17 cellular contexts compared by ENCODE assay signal in genomic region chr4:75831856-75832405, GRCh38.
A peak's percentile ranks its signal among the peaks of the same experiment; 100 is the strongest.
DNase-seq lines count a peak whose midpoint lies in the region; ATAC-seq and TF ChIP-seq lines count a peak whose summit lies in the region.
"Had no signal": no experiment of that assay in that cellular context is flagged by ENCODE, and none has a peak within 500 bp of the region (broad histone marks: within the 10 kb centered on the region; RNA-seq: fewer than 3 reads in every experiment).

No MANE protein-coding gene starts in this region.

- H3K27ac ChIP-seq in KMS-11: no peak overlapping the region
- H3K27ac ChIP-seq in mesendoderm (ENCODE audit: low read depth, low read length): no peak overlapping the region
- H3K27ac ChIP-seq: ascending aorta, BLaER1, SJSA1 had no signal

- H4K20me1 ChIP-seq in KMS-11 (ENCODE audit: insufficient read depth): no peaks in the 10 kb centered on the region
- H4K20me1 ChIP-seq: BLaER1 had no signal

- peaks cover 19% of the 10 kb centered on the region for H3K4me1 ChIP-seq in KMS-11 (ENCODE audit: low read depth, poor library complexity, severe bottlenecking)
- H3K4me1 ChIP-seq in mesendoderm (ENCODE audit: control insufficient read depth, low read depth, low read length): no peaks in the 10 kb centered on the region
- H3K4me1 ChIP-seq: ascending aorta, SJSA1 had no signal

- H3K27ac Mint-ChIP-seq in dendritic cell treated with granulocyte-macrophage colony-stimulating factor and Interleukin-4, amounts not matched to agents 40 ng/mL and 50 ng/mL, for 4 days: peak overlapping the region; percentile 60
- H3K27ac Mint-ChIP-seq in naive thymus-derived CD8-positive, alpha-beta T cell: no peak overlapping the region
- H3K27ac Mint-ChIP-seq: activated T-cell treated with anti-CD3 and anti-CD28 coated beads, Interleukin-2, amount 50 U/mL, for 72 hours; stimulated activated naive B cell treated with anti-CD40 and anti-IgM and Interleukin-4, amounts not matched to agents 10 μg/mL and 1 μg/mL and 100 μg/mL, for 72 hours had no signal

- H3K36me3 Mint-ChIP-seq in dendritic cell treated with granulocyte-macrophage colony-stimulating factor and Interleukin-4, amounts not matched to agents 40 ng/mL and 50 ng/mL, for 4 days (ENCODE audit: low read depth): no peaks in the 10 kb centered on the region
- no peaks in the 10 kb centered on the region for H3K36me3 Mint-ChIP-seq in naive thymus-derived CD8-positive, alpha-beta T cell
- H3K36me3 Mint-ChIP-seq: stimulated activated naive B cell treated with anti-CD40 and anti-IgM and Interleukin-4, amounts not matched to agents 10 μg/mL and 1 μg/mL and 100 μg/mL, for 72 hours had no signal

- H2AFZ ChIP-seq in KMS-11 (ENCODE audit: low read depth): no peak overlapping the region

- H3K9ac ChIP-seq in KMS-11: no peak overlapping the region
- H3K9ac ChIP-seq in mesendoderm (ENCODE audit: low read length): no peak overlapping the region
- H3K9ac ChIP-seq: BLaER1 had no signal

- peak; percentile 48 for DNase-seq in CD1c-positive myeloid dendritic cell (ENCODE audit: extremely low spot score)
- DNase-seq in NCI-H748 treated with DMSO at 0.1 percent for 48 hours (lab: John Stamatoyannopoulos, UW): peak; percentile 38
- DNase-seq in naive thymus-derived CD8-positive, alpha-beta T cell: no peak
- DNase-seq in mesendoderm: no peak
- DNase-seq in LoVo (ENCODE audit: low spot score): no peak
- DNase-seq in activated T-cell treated with anti-CD3 and anti-CD28 coated beads, Interleukin-2, amount 50 U/mL, for 48 hours: no peak
- DNase-seq: activated T-cell treated with anti-CD3 and anti-CD28 coated beads, Interleukin-2, amount 50 U/mL, for 72 hours; IMR-90; NCI-H345; stimulated activated CD4-positive, alpha-beta T cell treated with anti-CD3 and anti-CD28 coated beads, Interleukin-4, amount 100 ng/mL, for 1 hour; stimulated activated naive B cell treated with anti-CD40 and anti-IgM and Interleukin-4, amounts not matched to agents 10 μg/mL and 1 μg/mL and 100 μg/mL, for 72 hours had no signal

- H2BK120ac ChIP-seq in mesendoderm (ENCODE audit: low read depth, low read length): no peak overlapping the region

- no peak overlapping the region for H4K8ac ChIP-seq in mesendoderm (ENCODE audit: low read depth, low read length)

- no peak overlapping the region for H3K18ac ChIP-seq in mesendoderm (ENCODE audit: low read length)

- H3K79me2 ChIP-seq in KMS-11 (ENCODE audit: insufficient read depth, low read depth) (no peaks in the 10 kb centered on the region), mesendoderm (ENCODE audit: control insufficient read depth, insufficient read depth, low read length) (no peaks in the 10 kb centered on the region)

- H3K4ac ChIP-seq in mesendoderm (ENCODE audit: low read depth, low read length): no peak overlapping the region

- no peak overlapping the region for H3K4me3 ChIP-seq in KMS-11 (IDR thresholded peaks at IDR 0.05; ENCODE audit: insufficient read depth, low read depth, low read length)
- H3K4me3 ChIP-seq in mesendoderm (ENCODE audit: low read length): no peak overlapping the region
- H3K4me3 ChIP-seq: ascending aorta, BLaER1, mucosa of descending colon, SJSA1 had no signal

- peak overlapping the region; percentile 6; the same call in 1 of the 2 replicates for H3K4me2 ChIP-seq in KMS-11
- H3K4me2 ChIP-seq in mesendoderm (ENCODE audit: low read length): no peak overlapping the region
- H3K4me2 ChIP-seq: BLaER1 had no signal

- no peak overlapping the region for H4K5ac ChIP-seq in mesendoderm (ENCODE audit: low read length)

- H3K36me3 ChIP-seq in KMS-11 (ENCODE audit: insufficient read depth) (no peaks in the 10 kb centered on the region), mesendoderm (ENCODE audit: control insufficient read depth, insufficient read depth, low read length) (no peaks in the 10 kb centered on the region)
- H3K36me3 ChIP-seq: ascending aorta, BLaER1, SJSA1 had no signal

- H2BK5ac ChIP-seq in mesendoderm (ENCODE audit: low read length): no peak overlapping the region

- no peak for TF ChIP-seq CTCF in KMS-11 (conservative IDR thresholded peaks at IDR 0.05; ENCODE audit: low read depth, low read length)

- intact Hi-C loops in dendritic cell treated with granulocyte-macrophage colony-stimulating factor and Interleukin-4, amounts not matched to agents 40 ng/mL and 50 ng/mL, for 4 days (cut with micrococcal nuclease): no loop called here

- POLR2A ChIA-PET in naive thymus-derived CD8-positive, alpha-beta T cell (lab: Charles Lee): no interaction called here

- ATAC-seq in naive thymus-derived CD8-positive, alpha-beta T cell: no peak
- ATAC-seq: activated T-cell treated with anti-CD3 and anti-CD28 coated beads, Interleukin-2, amount 50 U/mL, for 72 hours; mucosa of descending colon; stimulated activated naive B cell treated with anti-CD40 and anti-IgM and Interleukin-4, amounts not matched to agents 10 μg/mL and 1 μg/mL and 100 μg/mL, for 72 hours had no signal

- no peak overlapping the region for H3K4me3 Mint-ChIP-seq in dendritic cell treated with granulocyte-macrophage colony-stimulating factor and Interleukin-4, amounts not matched to agents 40 ng/mL and 50 ng/mL, for 4 days
- H3K4me3 Mint-ChIP-seq in naive thymus-derived CD8-positive, alpha-beta T cell: no peak overlapping the region
- H3K4me3 Mint-ChIP-seq: activated T-cell treated with anti-CD3 and anti-CD28 coated beads, Interleukin-2, amount 50 U/mL, for 72 hours; stimulated activated naive B cell treated with anti-CD40 and anti-IgM and Interleukin-4, amounts not matched to agents 10 μg/mL and 1 μg/mL and 100 μg/mL, for 72 hours had no signal

- H3K79me1 ChIP-seq in mesendoderm (ENCODE audit: low read length): no peaks in the 10 kb centered on the region

- H3K56ac ChIP-seq in mesendoderm (ENCODE audit: low read length): no peak overlapping the region

- H3K23ac ChIP-seq in mesendoderm (ENCODE audit: low read length): no peak overlapping the region

- no peaks in the 10 kb centered on the region for H3K27me3 Mint-ChIP-seq in dendritic cell treated with granulocyte-macrophage colony-stimulating factor and Interleukin-4, amounts not matched to agents 40 ng/mL and 50 ng/mL, for 4 days
- H3K27me3 Mint-ChIP-seq in naive thymus-derived CD8-positive, alpha-beta T cell: peaks cover 0 to 4% (median 0%) of the 10 kb centered on the region in 5 donors

- WGBS in mesendoderm (ENCODE audit: extremely low coverage, insufficient coverage, low lambda C conversion rate): no CpG with 5 or more reads among the region's 2 CpGs

- no peak overlapping the region for H2AK5ac ChIP-seq in mesendoderm (ENCODE audit: low read length)

- H3K4me1 Mint-ChIP-seq in dendritic cell treated with granulocyte-macrophage colony-stimulating factor and Interleukin-4, amounts not matched to agents 40 ng/mL and 50 ng/mL, for 4 days (ENCODE audit: low read depth): peaks cover 12% of the 10 kb centered on the region
- peaks cover 0 to 2% (median 0%) of the 10 kb centered on the region in 4 donors for H3K4me1 Mint-ChIP-seq in naive thymus-derived CD8-positive, alpha-beta T cell

- peaks cover 10% of the 10 kb centered on the region for H3K9me3 Mint-ChIP-seq in dendritic cell treated with granulocyte-macrophage colony-stimulating factor and Interleukin-4, amounts not matched to agents 40 ng/mL and 50 ng/mL, for 4 days
- peaks cover 0 to 10% (median 0%) of the 10 kb centered on the region in 9 donors for H3K9me3 Mint-ChIP-seq in naive thymus-derived CD8-positive, alpha-beta T cell
- H3K9me3 Mint-ChIP-seq: activated T-cell treated with anti-CD3 and anti-CD28 coated beads, Interleukin-2, amount 50 U/mL, for 72 hours had no signal

- H2BK15ac ChIP-seq in mesendoderm (replicated peaks; ENCODE audit: low read depth): no peak overlapping the region

- H3K27me3 ChIP-seq in KMS-11 (ENCODE audit: insufficient read depth, low read depth) (no peaks in the 10 kb centered on the region), mesendoderm (ENCODE audit: insufficient read depth, low read length, poor library complexity) (no peaks in the 10 kb centered on the region)
- H3K27me3 ChIP-seq: ascending aorta, BLaER1, SJSA1 had no signal

Comparison
In these comparisons a context has a peak if more than half of its experiments do, and no peak if none do; other contexts are left out.
1. DNase-seq: peak in CD1c-positive myeloid dendritic cell (single experiment) and NCI-H748 treated with DMSO at 0.1 percent for 48 hours (single experiment); none in naive thymus-derived CD8-positive, alpha-beta T cell (0 of 10), mesendoderm (single experiment), LoVo (single experiment) and activated T-cell treated with anti-CD3 and anti-CD28 coated beads, Interleukin-2, amount 50 U/mL, for 48 hours (0 of 2).